13 cellular contexts compared by ENCODE assay signal in genomic region chr11:94958118-94958517, GRCh38. TPM values are rescaled to one million over a fixed set of nuclear protein-coding genes. Genes with fewer than 3 reads are reported as not detected.
DNase-seq lines count a peak whose midpoint lies in the region; ATAC-seq and TF ChIP-seq lines count a peak whose summit lies in the region.
"Had no signal": no experiment of that assay in that cellular context is flagged by ENCODE, and none has a peak within 500 bp of the region (broad histone marks: within the 10 kb centered on the region; RNA-seq: fewer than 3 reads in every experiment).

No MANE protein-coding gene starts in this region.

- H3K18ac ChIP-seq in trophoblast cell (ENCODE audit: low read length), result no peak overlapping the region

- no peak overlapping the region for H4K91ac ChIP-seq in trophoblast cell (ENCODE audit: low read depth, low read length)

- H3K4me2 ChIP-seq in trophoblast cell (ENCODE audit: low read length), result no peak overlapping the region

- H3K4ac ChIP-seq in trophoblast cell (ENCODE audit: low read depth, low read length), result no peak overlapping the region

- H2AFZ ChIP-seq in trophoblast cell (ENCODE audit: insufficient read depth, low read length, poor library complexity), result no peak overlapping the region

- DNase-seq in HCEC 1CT (peak; percentile 65), brain microvascular endothelial cell (peak; percentile 24), fibroblast of villous mesenchyme (ENCODE audit: low read depth) (peak; percentile 62), vagina (ENCODE audit: extremely low spot score in 2 of 2) (no peak), trophoblast cell (no peak), NCI-H146 (lab: John Stamatoyannopoulos, UW) (no peak)
- DNase-seq: activated CD4-positive, alpha-beta memory T cell treated with anti-CD3 and anti-CD28 coated beads for 36 hours; amygdala; CD4-positive, alpha-beta memory T cell; gastrocnemius medialis; KBM-7; NCI-H1417 had no signal

- no peak overlapping the region for H2AK5ac ChIP-seq in trophoblast cell (ENCODE audit: low read length)

- no peak overlapping the region for H3K9ac ChIP-seq in trophoblast cell (ENCODE audit: low read length)

- in situ Hi-C loops in brain microvascular endothelial cell (cut with HindIII; ENCODE audit: low pct_ligation_motif_present, low sequenced_read_pairs), result no loop called here

- H4K12ac ChIP-seq in trophoblast cell (ENCODE audit: low read depth, low read length), result no peak overlapping the region

- H3K4me1 ChIP-seq in vagina (peaks cover 5% of the 10 kb centered on the region), trophoblast cell (ENCODE audit: control insufficient read depth in 1 of 2, insufficient read depth in 2 of 2, low read length in 2 of 2) (no peaks in the 10 kb centered on the region)
- H3K4me1 ChIP-seq: gastrocnemius medialis had no signal

- no peak for TF ChIP-seq POLR2A in vagina (IDR thresholded peaks at IDR 0.05)

- no peak overlapping the region for H4K8ac ChIP-seq in trophoblast cell (ENCODE audit: low read depth, low read length)

- H3K36me3 ChIP-seq in brain microvascular endothelial cell (replicated peaks) (peaks cover 9% of the 10 kb centered on the region), vagina (peaks cover 0 to 15% of the 10 kb centered on the region in 2 donors), trophoblast cell (ENCODE audit: control insufficient read depth in 1 of 2, insufficient read depth in 2 of 2, low read length in 2 of 2) (peaks cover 4 to 6% of the 10 kb centered on the region in 2 experiments)

- H2BK120ac ChIP-seq in trophoblast cell (ENCODE audit: insufficient read depth, low read length, poor library complexity), result no peak overlapping the region

- H3K27ac ChIP-seq in brain microvascular endothelial cell, result peak overlapping the region; percentile 23
- H3K27ac ChIP-seq in vagina, result peak overlapping the region; percentile 66
- no peak overlapping the region for H3K27ac ChIP-seq in trophoblast cell (ENCODE audit: low read depth, low read length)
- H3K27ac ChIP-seq: gastrocnemius medialis had no signal

- no peak for ATAC-seq in GM21717 (IDR thresholded peaks at IDR 0.05; ENCODE audit: unreplicated experiment)
- ATAC-seq: gastrocnemius medialis had no signal

- intact Hi-C loops in vagina (cut with DNase I), result no loop called here

- no peak overlapping the region for H2BK12ac ChIP-seq in trophoblast cell (ENCODE audit: low read length)

- H3K4me3 ChIP-seq in brain microvascular endothelial cell (ENCODE audit: low read depth, low read length), result no peak overlapping the region
- no peak overlapping the region for H3K4me3 ChIP-seq in fibroblast of villous mesenchyme (ENCODE audit: low read depth, low read length)
- H3K4me3 ChIP-seq in vagina, result no peak overlapping the region
- no peak overlapping the region for H3K4me3 ChIP-seq in trophoblast cell (ENCODE audit: low read depth, low read length)
- H3K4me3 ChIP-seq: gastrocnemius medialis had no signal

- no peaks in the 10 kb centered on the region for H3K79me1 ChIP-seq in trophoblast cell (ENCODE audit: low read length)

- H3K79me2 ChIP-seq in trophoblast cell (ENCODE audit: control insufficient read depth, insufficient read depth, low read length, poor library complexity), result no peaks in the 10 kb centered on the region

- WGBS in trophoblast cell (ENCODE audit: extremely low coverage, insufficient coverage, insufficient read length), result no CpG with 5 or more reads among the region's 1 CpG

- no peaks in the 10 kb centered on the region for H3K9me3 ChIP-seq in vagina
- peaks cover 2% of the 10 kb centered on the region for H3K9me3 ChIP-seq in trophoblast cell (ENCODE audit: insufficient read depth, low read depth, low read length)
- H3K9me3 ChIP-seq: gastrocnemius medialis had no signal

- no peak overlapping the region for H3K23ac ChIP-seq in trophoblast cell (ENCODE audit: low read length)

- TF ChIP-seq CTCF in brain microvascular endothelial cell (IDR thresholded peaks at IDR 0.05; ENCODE audit: low read depth, low read length, missing control alignments) (no peak), fibroblast of villous mesenchyme (IDR thresholded peaks at IDR 0.05; ENCODE audit: insufficient read depth, low read depth, low read length) (no peak), vagina (IDR thresholded peaks at IDR 0.05) (no peak)

- no peak overlapping the region for H3K14ac ChIP-seq in trophoblast cell (ENCODE audit: low read length)

- H3K27me3 ChIP-seq in brain microvascular endothelial cell (replicated peaks) (no peaks in the 10 kb centered on the region), vagina (no peaks in the 10 kb centered on the region), trophoblast cell (ENCODE audit: insufficient read depth, low read length) (no peaks in the 10 kb centered on the region)
- H3K27me3 ChIP-seq: gastrocnemius medialis had no signal

- H2BK5ac ChIP-seq in trophoblast cell (ENCODE audit: low read depth, low read length, poor library complexity), result no peak overlapping the region

RNA-seq across cellular contexts. Expression of gene CWC15, which starts 15.2 kb away (rescaled TPM):
- total RNA-seq in fibroblast of villous mesenchyme, result 30.6 and 35.0 TPM in 2 replicates
- total RNA-seq in vagina, result 38.1 TPM
- polyA plus RNA-seq in trophoblast cell (2013), result 93.7 and 96.4 TPM in 2 replicates

RNA-seq across cellular contexts. Expression of gene KDM4D, which starts 15.4 kb away (rescaled TPM):
- total RNA-seq in fibroblast of villous mesenchyme, result 0.97 and 1.3 TPM in 2 replicates
- 0.25 TPM for total RNA-seq in vagina
- 0.82 and 0.97 TPM in 2 replicates for polyA plus RNA-seq in trophoblast cell (2013)

Comparison
In these comparisons a context has a peak if more than half of its experiments do, and no peak if none do; other contexts are left out.
1. DNase-seq: peak in HCEC 1CT (single experiment), brain microvascular endothelial cell (single experiment) and fibroblast of villous mesenchyme (single experiment); none in vagina (0 of 2), trophoblast cell (0 of 2) and NCI-H146 (single experiment).